In the genomic region with DNA sequence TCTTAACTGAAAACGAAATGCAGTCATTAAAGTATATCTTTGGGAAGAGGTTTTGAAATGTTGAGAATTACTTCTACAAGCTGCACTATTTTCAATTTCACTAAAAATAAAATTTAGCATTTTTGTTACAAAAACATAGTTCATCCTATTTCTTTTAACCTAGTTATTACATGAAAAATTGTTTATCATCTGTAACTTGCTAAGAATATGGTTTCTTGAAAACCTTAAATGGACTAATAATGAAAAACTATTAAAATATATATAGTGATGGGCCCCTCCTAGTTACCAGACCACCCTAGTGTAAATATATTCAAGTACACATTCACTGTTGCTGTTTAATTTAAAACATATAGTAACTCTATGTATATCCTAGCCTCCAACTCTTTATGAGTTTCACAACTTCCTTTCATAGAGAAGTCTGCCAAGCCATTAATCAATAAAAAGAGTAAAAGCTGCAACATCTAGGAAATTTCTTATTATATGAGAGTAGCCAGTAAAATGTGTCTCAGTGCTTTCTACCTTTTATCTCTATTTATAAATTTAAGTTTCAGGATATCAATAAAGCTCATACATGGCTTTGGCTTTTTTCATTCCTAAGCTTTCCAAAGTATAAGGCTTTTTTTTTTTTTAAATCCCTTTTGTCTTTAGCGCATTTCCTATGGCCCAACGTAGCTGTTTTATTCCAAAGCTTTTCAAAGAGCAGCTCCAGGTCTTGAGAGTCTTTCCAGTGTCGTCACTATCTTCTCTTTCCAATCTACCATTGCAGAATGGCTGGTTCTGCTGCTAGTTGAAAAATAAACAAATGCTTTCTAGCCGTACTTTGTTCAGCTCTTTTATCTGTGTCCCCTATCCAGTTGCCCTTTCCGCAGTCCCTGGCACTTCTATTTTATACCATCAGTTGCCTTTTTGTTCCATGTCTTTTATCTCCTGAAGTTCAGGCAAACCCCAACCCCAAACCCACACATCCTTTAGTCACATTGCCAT, we compare ENCODE assay signal across 3 cellular contexts.
TF ChIP-seq lines count a peak whose summit lies in the region.

No MANE protein-coding gene starts in this region.

TF ChIP-seq in SK-N-SH, 30 proteins besides CTCF, POLR2A, EP300 and RAD21:
- TF ChIP-seq, protein P1, sequence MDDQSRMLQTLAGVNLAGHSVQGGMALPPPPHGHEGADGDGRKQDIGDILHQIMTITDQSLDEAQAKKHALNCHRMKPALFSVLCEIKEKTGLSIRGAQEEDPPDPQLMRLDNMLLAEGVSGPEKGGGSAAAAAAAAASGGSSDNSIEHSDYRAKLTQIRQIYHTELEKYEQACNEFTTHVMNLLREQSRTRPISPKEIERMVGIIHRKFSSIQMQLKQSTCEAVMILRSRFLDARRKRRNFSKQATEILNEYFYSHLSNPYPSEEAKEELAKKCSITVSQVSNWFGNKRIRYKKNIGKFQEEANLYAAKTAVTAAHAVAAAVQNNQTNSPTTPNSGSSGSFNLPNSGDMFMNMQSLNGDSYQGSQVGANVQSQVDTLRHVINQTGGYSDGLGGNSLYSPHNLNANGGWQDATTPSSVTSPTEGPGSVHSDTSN (IDR thresholded peaks at IDR 0.05) = no peak
- no peak for TF ChIP-seq RXRA (IDR thresholded peaks at IDR 0.05; ENCODE audit: borderline replicate concordance, low read depth)
- TF ChIP-seq, protein P2, sequence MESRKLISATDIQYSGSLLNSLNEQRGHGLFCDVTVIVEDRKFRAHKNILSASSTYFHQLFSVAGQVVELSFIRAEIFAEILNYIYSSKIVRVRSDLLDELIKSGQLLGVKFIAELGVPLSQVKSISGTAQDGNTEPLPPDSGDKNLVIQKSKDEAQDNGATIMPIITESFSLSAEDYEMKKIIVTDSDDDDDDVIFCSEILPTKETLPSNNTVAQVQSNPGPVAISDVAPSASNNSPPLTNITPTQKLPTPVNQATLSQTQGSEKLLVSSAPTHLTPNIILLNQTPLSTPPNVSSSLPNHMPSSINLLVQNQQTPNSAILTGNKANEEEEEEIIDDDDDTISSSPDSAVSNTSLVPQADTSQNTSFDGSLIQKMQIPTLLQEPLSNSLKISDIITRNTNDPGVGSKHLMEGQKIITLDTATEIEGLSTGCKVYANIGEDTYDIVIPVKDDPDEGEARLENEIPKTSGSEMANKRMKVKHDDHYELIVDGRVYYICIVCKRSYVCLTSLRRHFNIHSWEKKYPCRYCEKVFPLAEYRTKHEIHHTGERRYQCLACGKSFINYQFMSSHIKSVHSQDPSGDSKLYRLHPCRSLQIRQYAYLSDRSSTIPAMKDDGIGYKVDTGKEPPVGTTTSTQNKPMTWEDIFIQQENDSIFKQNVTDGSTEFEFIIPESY (IDR thresholded peaks at IDR 0.05; ENCODE audit: borderline replicate concordance, low read depth) = no peak

TF ChIP-seq in SK-N-SH treated with all-trans-retinoic acid at 6 μM for 48 hours, 23 proteins besides CTCF, POLR2A, EP300 and RAD21 (continues in another document):
- no peak for TF ChIP-seq ZNF565 (CRISPR knock-in tag; conservative IDR thresholded peaks at IDR 0.05; ENCODE audit: low read depth)
- TF ChIP-seq, protein P3, sequence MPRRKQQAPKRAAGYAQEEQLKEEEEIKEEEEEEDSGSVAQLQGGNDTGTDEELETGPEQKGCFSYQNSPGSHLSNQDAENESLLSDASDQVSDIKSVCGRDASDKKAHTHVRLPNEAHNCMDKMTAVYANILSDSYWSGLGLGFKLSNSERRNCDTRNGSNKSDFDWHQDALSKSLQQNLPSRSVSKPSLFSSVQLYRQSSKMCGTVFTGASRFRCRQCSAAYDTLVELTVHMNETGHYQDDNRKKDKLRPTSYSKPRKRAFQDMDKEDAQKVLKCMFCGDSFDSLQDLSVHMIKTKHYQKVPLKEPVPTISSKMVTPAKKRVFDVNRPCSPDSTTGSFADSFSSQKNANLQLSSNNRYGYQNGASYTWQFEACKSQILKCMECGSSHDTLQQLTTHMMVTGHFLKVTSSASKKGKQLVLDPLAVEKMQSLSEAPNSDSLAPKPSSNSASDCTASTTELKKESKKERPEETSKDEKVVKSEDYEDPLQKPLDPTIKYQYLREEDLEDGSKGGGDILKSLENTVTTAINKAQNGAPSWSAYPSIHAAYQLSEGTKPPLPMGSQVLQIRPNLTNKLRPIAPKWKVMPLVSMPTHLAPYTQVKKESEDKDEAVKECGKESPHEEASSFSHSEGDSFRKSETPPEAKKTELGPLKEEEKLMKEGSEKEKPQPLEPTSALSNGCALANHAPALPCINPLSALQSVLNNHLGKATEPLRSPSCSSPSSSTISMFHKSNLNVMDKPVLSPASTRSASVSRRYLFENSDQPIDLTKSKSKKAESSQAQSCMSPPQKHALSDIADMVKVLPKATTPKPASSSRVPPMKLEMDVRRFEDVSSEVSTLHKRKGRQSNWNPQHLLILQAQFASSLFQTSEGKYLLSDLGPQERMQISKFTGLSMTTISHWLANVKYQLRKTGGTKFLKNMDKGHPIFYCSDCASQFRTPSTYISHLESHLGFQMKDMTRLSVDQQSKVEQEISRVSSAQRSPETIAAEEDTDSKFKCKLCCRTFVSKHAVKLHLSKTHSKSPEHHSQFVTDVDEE (CRISPR knock-in tag; IDR thresholded peaks at IDR 0.05) = no peak
- no peak for TF ChIP-seq ISL1 (CRISPR knock-in tag; IDR thresholded peaks at IDR 0.05)
- no peak for TF ChIP-seq ARNTL (CRISPR knock-in tag; IDR thresholded peaks at IDR 0.05; ENCODE audit: borderline replicate concordance, low read depth)
- TF ChIP-seq ZC3H10 (CRISPR knock-in tag; IDR thresholded peaks at IDR 0.05) = no peak
- TF ChIP-seq, protein P4, sequence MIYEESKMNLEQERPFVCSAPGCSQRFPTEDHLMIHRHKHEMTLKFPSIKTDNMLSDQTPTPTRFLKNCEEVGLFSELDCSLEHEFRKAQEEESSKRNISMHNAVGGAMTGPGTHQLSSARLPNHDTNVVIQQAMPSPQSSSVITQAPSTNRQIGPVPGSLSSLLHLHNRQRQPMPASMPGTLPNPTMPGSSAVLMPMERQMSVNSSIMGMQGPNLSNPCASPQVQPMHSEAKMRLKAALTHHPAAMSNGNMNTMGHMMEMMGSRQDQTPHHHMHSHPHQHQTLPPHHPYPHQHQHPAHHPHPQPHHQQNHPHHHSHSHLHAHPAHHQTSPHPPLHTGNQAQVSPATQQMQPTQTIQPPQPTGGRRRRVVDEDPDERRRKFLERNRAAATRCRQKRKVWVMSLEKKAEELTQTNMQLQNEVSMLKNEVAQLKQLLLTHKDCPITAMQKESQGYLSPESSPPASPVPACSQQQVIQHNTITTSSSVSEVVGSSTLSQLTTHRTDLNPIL (CRISPR knock-in tag; IDR thresholded peaks at IDR 0.05; ENCODE audit: low read depth) = no peak
- no peak for TF ChIP-seq ZFP30 (CRISPR knock-in tag; IDR thresholded peaks at IDR 0.05)
- no peak for TF ChIP-seq BACH2 (CRISPR knock-in tag; IDR thresholded peaks at IDR 0.05; ENCODE audit: borderline replicate concordance)
- TF ChIP-seq PPARA (CRISPR knock-in tag; IDR thresholded peaks at IDR 0.05; ENCODE audit: borderline replicate concordance) = no peak
- TF ChIP-seq CSDC2 (CRISPR knock-in tag; IDR thresholded peaks at IDR 0.05) = no peak
- no peak for TF ChIP-seq SNAI2 (CRISPR knock-in tag; IDR thresholded peaks at IDR 0.05)
- no peak for TF ChIP-seq TCF4 (CRISPR knock-in tag; IDR thresholded peaks at IDR 0.05; ENCODE audit: borderline replicate concordance)
- TF ChIP-seq, protein P5, sequence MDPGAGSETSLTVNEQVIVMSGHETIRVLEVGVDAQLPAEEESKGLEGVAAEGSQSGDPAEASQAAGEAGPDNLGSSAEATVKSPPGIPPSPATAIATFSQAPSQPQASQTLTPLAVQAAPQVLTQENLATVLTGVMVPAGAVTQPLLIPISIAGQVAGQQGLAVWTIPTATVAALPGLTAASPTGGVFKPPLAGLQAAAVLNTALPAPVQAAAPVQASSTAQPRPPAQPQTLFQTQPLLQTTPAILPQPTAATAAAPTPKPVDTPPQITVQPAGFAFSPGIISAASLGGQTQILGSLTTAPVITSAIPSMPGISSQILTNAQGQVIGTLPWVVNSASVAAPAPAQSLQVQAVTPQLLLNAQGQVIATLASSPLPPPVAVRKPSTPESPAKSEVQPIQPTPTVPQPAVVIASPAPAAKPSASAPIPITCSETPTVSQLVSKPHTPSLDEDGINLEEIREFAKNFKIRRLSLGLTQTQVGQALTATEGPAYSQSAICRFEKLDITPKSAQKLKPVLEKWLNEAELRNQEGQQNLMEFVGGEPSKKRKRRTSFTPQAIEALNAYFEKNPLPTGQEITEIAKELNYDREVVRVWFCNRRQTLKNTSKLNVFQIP (CRISPR knock-in tag; IDR thresholded peaks at IDR 0.05; ENCODE audit: borderline replicate concordance, low read depth) = no peak
- TF ChIP-seq OSR1 (CRISPR knock-in tag; IDR thresholded peaks at IDR 0.05) = no peak
- TF ChIP-seq ZFP3 (CRISPR knock-in tag; IDR thresholded peaks at IDR 0.05) = no peak
- TF ChIP-seq TOX (CRISPR knock-in tag; IDR thresholded peaks at IDR 0.05; ENCODE audit: borderline replicate concordance) = no peak

TF ChIP-seq in neural cell, 6 proteins besides CTCF, POLR2A, EP300 and RAD21:
- TF ChIP-seq EZH2 (IDR thresholded peaks at IDR 0.05; ENCODE audit: borderline replicate concordance, insufficient read depth, low read length, poor library complexity, severe bottlenecking) (no peak), MXI1 (conservative IDR thresholded peaks at IDR 0.05; ENCODE audit: poor library complexity, severe bottlenecking) (no peak), SMC3 (conservative IDR thresholded peaks at IDR 0.05; ENCODE audit: poor library complexity) (no peak), TAF1 (IDR thresholded peaks at IDR 0.05; ENCODE audit: low read depth) (no peak), POLR2AphosphoS5 (IDR thresholded peaks at IDR 0.05) (no peak)
- TF ChIP-seq, protein P6, sequence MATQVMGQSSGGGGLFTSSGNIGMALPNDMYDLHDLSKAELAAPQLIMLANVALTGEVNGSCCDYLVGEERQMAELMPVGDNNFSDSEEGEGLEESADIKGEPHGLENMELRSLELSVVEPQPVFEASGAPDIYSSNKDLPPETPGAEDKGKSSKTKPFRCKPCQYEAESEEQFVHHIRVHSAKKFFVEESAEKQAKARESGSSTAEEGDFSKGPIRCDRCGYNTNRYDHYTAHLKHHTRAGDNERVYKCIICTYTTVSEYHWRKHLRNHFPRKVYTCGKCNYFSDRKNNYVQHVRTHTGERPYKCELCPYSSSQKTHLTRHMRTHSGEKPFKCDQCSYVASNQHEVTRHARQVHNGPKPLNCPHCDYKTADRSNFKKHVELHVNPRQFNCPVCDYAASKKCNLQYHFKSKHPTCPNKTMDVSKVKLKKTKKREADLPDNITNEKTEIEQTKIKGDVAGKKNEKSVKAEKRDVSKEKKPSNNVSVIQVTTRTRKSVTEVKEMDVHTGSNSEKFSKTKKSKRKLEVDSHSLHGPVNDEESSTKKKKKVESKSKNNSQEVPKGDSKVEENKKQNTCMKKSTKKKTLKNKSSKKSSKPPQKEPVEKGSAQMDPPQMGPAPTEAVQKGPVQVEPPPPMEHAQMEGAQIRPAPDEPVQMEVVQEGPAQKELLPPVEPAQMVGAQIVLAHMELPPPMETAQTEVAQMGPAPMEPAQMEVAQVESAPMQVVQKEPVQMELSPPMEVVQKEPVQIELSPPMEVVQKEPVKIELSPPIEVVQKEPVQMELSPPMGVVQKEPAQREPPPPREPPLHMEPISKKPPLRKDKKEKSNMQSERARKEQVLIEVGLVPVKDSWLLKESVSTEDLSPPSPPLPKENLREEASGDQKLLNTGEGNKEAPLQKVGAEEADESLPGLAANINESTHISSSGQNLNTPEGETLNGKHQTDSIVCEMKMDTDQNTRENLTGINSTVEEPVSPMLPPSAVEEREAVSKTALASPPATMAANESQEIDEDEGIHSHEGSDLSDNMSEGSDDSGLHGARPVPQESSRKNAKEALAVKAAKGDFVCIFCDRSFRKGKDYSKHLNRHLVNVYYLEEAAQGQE (IDR thresholded peaks at IDR 0.05; ENCODE audit: borderline replicate concordance) = no peak
